Comparison of ENCODE assay signal across 25 cellular contexts in genomic region chr9:123107639-123108285, GRCh38.
A peak's percentile ranks its signal among the peaks of the same experiment; 100 is the strongest.
DNase-seq lines count a peak whose midpoint lies in the region; ATAC-seq and TF ChIP-seq lines count a peak whose summit lies in the region.
"Had no signal": no experiment of that assay in that cellular context is flagged by ENCODE, and none has a peak within 500 bp of the region (broad histone marks: within the 10 kb centered on the region; RNA-seq: fewer than 3 reads in every experiment).

No MANE protein-coding gene starts in this region.

- H3K27me3 ChIP-seq in suprapubic skin = no peaks in the 10 kb centered on the region
- H3K27me3 ChIP-seq: BE2C, cardiac muscle cell, heart left ventricle had no signal

- H3K27ac Mint-ChIP-seq in activated CD4-positive, alpha-beta T cell treated with anti-CD3 and anti-CD28 coated beads, Interleukin-2, amount 10 ng/mL, durations not matched to agents 24 days and 14 days = peak overlapping the region; percentile 28
- H3K27ac Mint-ChIP-seq in IgD-negative memory B cell = peak overlapping the region; percentile 11 to 57 (median 46)
- peak overlapping the region; percentile 45 for H3K27ac Mint-ChIP-seq in chondrocyte (ENCODE audit: unreplicated experiment)
- H3K27ac Mint-ChIP-seq in natural killer cell = no peak overlapping the region
- H3K27ac Mint-ChIP-seq: dendritic cell treated with granulocyte-macrophage colony-stimulating factor and Interleukin-4, amounts not matched to agents 40 ng/mL and 50 ng/mL, for 4 days; stimulated activated naive CD8-positive, alpha-beta T cell treated with anti-CD3 and anti-CD28 coated beads, Interleukin-15, Interleukin-2, amounts not matched to agents 100 ng/mL and 50 ng/mL, for 24 hours had no signal

- peak; percentile 12 for TF ChIP-seq CTCF in chondrocyte (IDR thresholded peaks at IDR 0.05)
- TF ChIP-seq CTCF in natural killer cell (IDR thresholded peaks at IDR 0.05) = no peak
- no peak for TF ChIP-seq CTCF in suprapubic skin (IDR thresholded peaks at IDR 0.05)

- H3K9me3 ChIP-seq in suprapubic skin = no peaks in the 10 kb centered on the region
- H3K9me3 ChIP-seq: BE2C, heart left ventricle had no signal

- H3K9me3 Mint-ChIP-seq in activated CD4-positive, alpha-beta T cell treated with anti-CD3 and anti-CD28 coated beads, Interleukin-2, amount 10 ng/mL, durations not matched to agents 24 days and 14 days = no peaks in the 10 kb centered on the region
- H3K9me3 Mint-ChIP-seq in IgD-negative memory B cell (no peaks in the 10 kb centered on the region), chondrocyte (ENCODE audit: low read depth) (no peaks in the 10 kb centered on the region), natural killer cell (no peaks in the 10 kb centered on the region)
- H3K9me3 Mint-ChIP-seq: dendritic cell treated with granulocyte-macrophage colony-stimulating factor and Interleukin-4, amounts not matched to agents 40 ng/mL and 50 ng/mL, for 4 days; mesothelial cell of epicardium; stimulated activated naive CD8-positive, alpha-beta T cell treated with anti-CD3 and anti-CD28 coated beads, Interleukin-15, Interleukin-2, amounts not matched to agents 100 ng/mL and 50 ng/mL, for 24 hours had no signal

- intact Hi-C loops in activated CD4-positive, alpha-beta T cell treated with anti-CD3 and anti-CD28 coated beads, Interleukin-2, amount 10 ng/mL, durations not matched to agents 24 days and 14 days (cut with micrococcal nuclease) = no loop called here
- intact Hi-C loops in natural killer cell (cut with micrococcal nuclease) = no loop called here

- DNase-seq in activated CD4-positive, alpha-beta T cell treated with anti-CD3 and anti-CD28 coated beads, Interleukin-2, amount 10 ng/mL, durations not matched to agents 24 days and 14 days = no peak
- no peak for DNase-seq in activated CD4-positive, alpha-beta T cell treated with anti-CD3 and anti-CD28 coated beads for 1 hour
- DNase-seq in chondrocyte (ENCODE audit: low spot score) (no peak), natural killer cell (no peak), suprapubic skin (ENCODE audit: low spot score in 2 of 2) (no peak)
- DNase-seq: activated CD4-positive, CD25-positive, alpha-beta regulatory T cell treated with anti-CD3 and anti-CD28 coated beads, Interleukin-2, amount 50 U/mL, for 72 hours; amniotic stem cell; BE2C; COR-L47; heart left ventricle; MV-4-11; NCI-H2029 treated with DMSO at 0.1 percent for 48 hours; NCI-H446; stimulated activated CD4-positive, alpha-beta T cell treated with anti-CD3 and anti-CD28 coated beads, Interleukin-2, amount 100 ng/mL, for 24 hours; T-helper 9 cell had no signal

- 75% methylated on average over 11 of the region's 11 CpGs for WGBS in suprapubic skin

- peaks cover 9% of the 10 kb centered on the region for H3K4me1 Mint-ChIP-seq in activated CD4-positive, alpha-beta T cell treated with anti-CD3 and anti-CD28 coated beads, Interleukin-2, amount 10 ng/mL, durations not matched to agents 24 days and 14 days
- peaks cover 0 to 5% (median 2%) of the 10 kb centered on the region in 3 donors for H3K4me1 Mint-ChIP-seq in IgD-negative memory B cell
- peaks cover 5% of the 10 kb centered on the region for H3K4me1 Mint-ChIP-seq in chondrocyte (ENCODE audit: low read depth)
- peaks cover 0 to 12% of the 10 kb centered on the region in 2 donors for H3K4me1 Mint-ChIP-seq in natural killer cell

- TF ChIP-seq POLR2A in suprapubic skin (IDR thresholded peaks at IDR 0.05) = no peak

- no peak overlapping the region for H3K4me3 Mint-ChIP-seq in activated CD4-positive, alpha-beta T cell treated with anti-CD3 and anti-CD28 coated beads, Interleukin-2, amount 10 ng/mL, durations not matched to agents 24 days and 14 days
- H3K4me3 Mint-ChIP-seq in IgD-negative memory B cell (no peak overlapping the region), chondrocyte (ENCODE audit: unreplicated experiment) (no peak overlapping the region), natural killer cell (no peak overlapping the region)
- H3K4me3 Mint-ChIP-seq: dendritic cell treated with granulocyte-macrophage colony-stimulating factor and Interleukin-4, amounts not matched to agents 40 ng/mL and 50 ng/mL, for 4 days; mesothelial cell of epicardium; stimulated activated naive CD8-positive, alpha-beta T cell treated with anti-CD3 and anti-CD28 coated beads, Interleukin-15, Interleukin-2, amounts not matched to agents 100 ng/mL and 50 ng/mL, for 24 hours had no signal

- TF ChIP-seq EP300 in suprapubic skin (IDR thresholded peaks at IDR 0.05) = no peak

- H3K4me3 ChIP-seq in suprapubic skin = no peak overlapping the region
- H3K4me3 ChIP-seq: cardiac muscle cell, heart left ventricle, SK-N-MC, skin epidermis had no signal

- H3K36me3 Mint-ChIP-seq in activated CD4-positive, alpha-beta T cell treated with anti-CD3 and anti-CD28 coated beads, Interleukin-2, amount 10 ng/mL, durations not matched to agents 24 days and 14 days (ENCODE audit: low read depth) = peaks cover 4% of the 10 kb centered on the region
- H3K36me3 Mint-ChIP-seq in IgD-negative memory B cell (no peaks in the 10 kb centered on the region), chondrocyte (ENCODE audit: low read depth) (peaks cover 37% of the 10 kb centered on the region), natural killer cell (no peaks in the 10 kb centered on the region)

- peak overlapping the region; percentile 18 for H3K27ac ChIP-seq in temporal lobe (ENCODE audit: low read depth, low read length)
- H3K27ac ChIP-seq in suprapubic skin = no peak overlapping the region
- H3K27ac ChIP-seq: cardiac muscle cell, heart left ventricle, skin epidermis had no signal

- H3K36me3 ChIP-seq in suprapubic skin = peaks cover 67% of the 10 kb centered on the region

- no peaks in the 10 kb centered on the region for H3K27me3 Mint-ChIP-seq in activated CD4-positive, alpha-beta T cell treated with anti-CD3 and anti-CD28 coated beads, Interleukin-2, amount 10 ng/mL, durations not matched to agents 24 days and 14 days
- no peaks in the 10 kb centered on the region for H3K27me3 Mint-ChIP-seq in IgD-negative memory B cell
- H3K27me3 Mint-ChIP-seq in chondrocyte (ENCODE audit: low read depth) = no peaks in the 10 kb centered on the region
- no peaks in the 10 kb centered on the region for H3K27me3 Mint-ChIP-seq in natural killer cell (ENCODE audit: low read depth in 2 of 2)
- H3K27me3 Mint-ChIP-seq: dendritic cell treated with granulocyte-macrophage colony-stimulating factor and Interleukin-4, amounts not matched to agents 40 ng/mL and 50 ng/mL, for 4 days; stimulated activated naive CD8-positive, alpha-beta T cell treated with anti-CD3 and anti-CD28 coated beads, Interleukin-15, Interleukin-2, amounts not matched to agents 100 ng/mL and 50 ng/mL, for 24 hours had no signal

- ATAC-seq in natural killer cell (no peak), HG02852 (IDR thresholded peaks at IDR 0.05; ENCODE audit: unreplicated experiment) (no peak)
- ATAC-seq: heart left ventricle, left lobe of liver had no signal

- peaks cover 3% of the 10 kb centered on the region for H3K4me1 ChIP-seq in suprapubic skin

Comparison
In these comparisons a context has a peak if more than half of its experiments do, and no peak if none do; other contexts are left out.
1. H3K27ac Mint-ChIP-seq: peak in activated CD4-positive, alpha-beta T cell treated with anti-CD3 and anti-CD28 coated beads, Interleukin-2, amount 10 ng/mL, durations not matched to agents 24 days and 14 days (single experiment), IgD-negative memory B cell (3 of 3) and chondrocyte (single experiment); none in natural killer cell (0 of 2).